28 cellular contexts compared by ENCODE assay signal in genomic region chr15:26936502-26936901, GRCh38. TPM values are rescaled to one million over a fixed set of nuclear protein-coding genes. Genes with fewer than 3 reads are reported as not detected.
"Had no signal": no experiment of that assay in that cellular context is flagged by ENCODE, and none has a peak within 500 bp of the region (broad histone marks: within the 10 kb centered on the region; RNA-seq: fewer than 3 reads in every experiment).

No MANE protein-coding gene starts in this region.

- H3K27me3 Mint-ChIP-seq: stimulated activated memory B cell treated with anti-CD40 and anti-IgM and Interleukin-4, amounts not matched to agents 10 μg/mL and 1 μg/mL and 100 μg/mL, for 72 hours; stimulated activated naive B cell treated with anti-CD40 and anti-IgM and Interleukin-4, amounts not matched to agents 10 μg/mL and 1 μg/mL and 100 μg/mL, for 72 hours; stimulated activated naive CD8-positive, alpha-beta T cell treated with anti-CD3 and anti-CD28 coated beads, Interleukin-15, amount 100 ng/mL, for 72 hours; stimulated activated naive CD8-positive, alpha-beta T cell treated with anti-CD3 and anti-CD28 coated beads, Interleukin-15, Interleukin-2, amounts not matched to agents 100 ng/mL and 50 ng/mL, for 24 hours had no signal

- H3K4me3 Mint-ChIP-seq: stimulated activated effector memory CD8-positive, alpha-beta T cell treated with anti-CD3 and anti-CD28 coated beads, Interleukin-12 subunit alpha, Interleukin-12 subunit beta, amount 100 ng/mL, for 72 hours; stimulated activated memory B cell treated with anti-CD40 and anti-IgM and Interleukin-4, amounts not matched to agents 10 μg/mL and 1 μg/mL and 100 μg/mL, for 72 hours; stimulated activated naive B cell treated with anti-CD40 and anti-IgM and Interleukin-4, amounts not matched to agents 10 μg/mL and 1 μg/mL and 100 μg/mL, for 72 hours; stimulated activated naive CD8-positive, alpha-beta T cell treated with anti-CD3 and anti-CD28 coated beads, Interleukin-15, amount 100 ng/mL, for 72 hours; stimulated activated naive CD8-positive, alpha-beta T cell treated with anti-CD3 and anti-CD28 coated beads, Interleukin-15, Interleukin-2, amounts not matched to agents 100 ng/mL and 50 ng/mL, for 24 hours; type B pancreatic cell had no signal

- H3K4me1 Mint-ChIP-seq: stimulated activated effector memory CD8-positive, alpha-beta T cell treated with anti-CD3 and anti-CD28 coated beads, Interleukin-12 subunit alpha, Interleukin-12 subunit beta, amount 100 ng/mL, for 72 hours; stimulated activated memory B cell treated with anti-CD40 and anti-IgM and Interleukin-4, amounts not matched to agents 10 μg/mL and 1 μg/mL and 100 μg/mL, for 72 hours; stimulated activated naive B cell treated with anti-CD40 and anti-IgM and Interleukin-4, amounts not matched to agents 10 μg/mL and 1 μg/mL and 100 μg/mL, for 72 hours; stimulated activated naive CD8-positive, alpha-beta T cell treated with anti-CD3 and anti-CD28 coated beads, Interleukin-15, amount 100 ng/mL, for 72 hours had no signal

- H3K27ac Mint-ChIP-seq: stimulated activated effector memory CD8-positive, alpha-beta T cell treated with anti-CD3 and anti-CD28 coated beads, Interleukin-12 subunit alpha, Interleukin-12 subunit beta, amount 100 ng/mL, for 72 hours; stimulated activated memory B cell treated with anti-CD40 and anti-IgM and Interleukin-4, amounts not matched to agents 10 μg/mL and 1 μg/mL and 100 μg/mL, for 72 hours; stimulated activated naive B cell treated with anti-CD40 and anti-IgM and Interleukin-4, amounts not matched to agents 10 μg/mL and 1 μg/mL and 100 μg/mL, for 72 hours; stimulated activated naive CD8-positive, alpha-beta T cell treated with anti-CD3 and anti-CD28 coated beads, Interleukin-15, Interleukin-2, amounts not matched to agents 100 ng/mL and 50 ng/mL, for 24 hours; type B pancreatic cell had no signal

- DNase-seq: stimulated activated CD4-positive, alpha-beta T cell treated with anti-CD3 and anti-CD28 coated beads, Interleukin-2, amount 100 ng/mL, for 48 hours; stimulated activated CD4-positive, alpha-beta T cell treated with anti-CD3 and anti-CD28 coated beads, Interleukin-4, amount 100 ng/mL, for 1 hour; stimulated activated CD4-positive, alpha-beta T cell treated with anti-CD3 and anti-CD28 coated beads, Interleukin-4, amount 100 ng/mL, for 24 hours; stimulated activated CD4-positive, alpha-beta T cell treated with anti-CD3 and anti-CD28 coated beads, Interleukin-4, amount 100 ng/mL, for 4 hours; stimulated activated CD8-positive, alpha-beta memory T cell treated with anti-CD3 and anti-CD28 coated beads, Interleukin-4, amount 100 ng/mL, for 48 hours; stimulated activated naive B cell treated with anti-CD40 and anti-IgM and Interleukin-4, amounts not matched to agents 10 μg/mL and 1 μg/mL and 100 μg/mL, for 72 hours; stimulated activated naive CD4-positive, alpha-beta T cell; stimulated activated naive CD4-positive, alpha-beta T cell treated with Interleukin-2 at 50 U/mL for 16 hours; stimulated activated naive CD8-positive, alpha-beta T cell treated with anti-CD3 and anti-CD28 coated beads, Interleukin-15, amount 100 ng/mL, for 72 hours; stimulated activated naive CD8-positive, alpha-beta T cell treated with anti-CD3 and anti-CD28 coated beads, Interleukin-15, Interleukin-2, amounts not matched to agents 100 U/mL and 50 U/mL, for 24 hours; stomach; substantia nigra; testis; thyroid gland; tibial artery; transverse colon; trophoblast cell; upper lobe of right lung; uterus had no signal

- H3K36me3 Mint-ChIP-seq: stimulated activated effector memory CD8-positive, alpha-beta T cell treated with anti-CD3 and anti-CD28 coated beads, Interleukin-12 subunit alpha, Interleukin-12 subunit beta, amount 100 ng/mL, for 72 hours; stimulated activated memory B cell treated with anti-CD40 and anti-IgM and Interleukin-4, amounts not matched to agents 10 μg/mL and 1 μg/mL and 100 μg/mL, for 72 hours; stimulated activated naive B cell treated with anti-CD40 and anti-IgM and Interleukin-4, amounts not matched to agents 10 μg/mL and 1 μg/mL and 100 μg/mL, for 72 hours; type B pancreatic cell had no signal

RNA-seq across cellular contexts. Expression of gene GABRG3, which starts 34.5 kb away (rescaled TPM):
- total RNA-seq: subcutaneous adipose tissue, thoracic aorta, tibial nerve, transverse colon, upper lobe of left lung, upper lobe of right lung, vagina had no signal
